ENCODE assay signal across 17 cellular contexts in the genomic region with DNA sequence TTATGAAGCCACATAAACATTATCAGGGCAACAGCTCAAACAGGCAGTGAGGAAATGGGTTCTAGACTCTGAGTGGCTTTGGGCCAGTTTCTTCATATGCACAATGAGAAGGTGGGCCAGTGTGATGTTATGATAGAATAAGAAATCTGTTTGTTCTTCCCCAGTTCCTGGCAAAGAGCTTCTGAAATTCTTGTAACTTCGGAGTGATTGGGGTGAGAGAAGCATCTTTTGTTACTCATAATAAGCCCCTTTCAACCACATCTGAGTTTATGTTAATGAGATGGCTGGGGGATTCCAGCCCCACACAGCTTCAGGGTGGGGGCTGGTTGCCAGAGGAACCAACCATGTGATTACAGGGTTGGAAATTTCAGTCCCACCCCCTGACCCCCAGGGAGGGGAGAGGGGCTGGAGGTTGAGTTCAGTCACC. TPM values are rescaled to one million over a fixed set of nuclear protein-coding genes. Genes with fewer than 3 reads are reported as not detected.
DNase-seq lines count a peak whose midpoint lies in the region; ATAC-seq and TF ChIP-seq lines count a peak whose summit lies in the region.
"Had no signal": no experiment of that assay in that cellular context is flagged by ENCODE, and none has a peak within 500 bp of the region (broad histone marks: within the 10 kb centered on the region; RNA-seq: fewer than 3 reads in every experiment).

No MANE protein-coding gene starts in this region.

- H3K9me3 Mint-ChIP-seq in activated T-cell treated with anti-CD3 and anti-CD28 coated beads, Interleukin-2, amount 50 U/mL, for 4 hours, result no peaks in the 10 kb centered on the region
- H3K9me3 Mint-ChIP-seq: naive thymus-derived CD4-positive, alpha-beta T cell; T-cell had no signal

- peaks cover 5% of the 10 kb centered on the region for H3K4me1 Mint-ChIP-seq in activated T-cell treated with anti-CD3 and anti-CD28 coated beads, Interleukin-2, amount 50 U/mL, for 4 hours (ENCODE audit: low read depth)

- no peak overlapping the region for H3K4me3 Mint-ChIP-seq in activated T-cell treated with anti-CD3 and anti-CD28 coated beads, Interleukin-2, amount 50 U/mL, for 4 hours
- H3K4me3 Mint-ChIP-seq: activated B cell treated with CpG ODN at 0.5 μM for 24 hours; GM23338; naive thymus-derived CD4-positive, alpha-beta T cell; T-cell had no signal

- ATAC-seq in HG02678 (IDR thresholded peaks at IDR 0.05; ENCODE audit: unreplicated experiment) (peak; percentile 68), GM19035 (IDR thresholded peaks at IDR 0.05; ENCODE audit: unreplicated experiment) (no peak)
- ATAC-seq in activated T-cell treated with anti-CD3 and anti-CD28 coated beads, Interleukin-2, amount 50 U/mL, for 4 hours, result peak; percentile 64 to 69
- ATAC-seq: GM23338; naive thymus-derived CD4-positive, alpha-beta T cell; Right ventricle myocardium inferior; T-cell had no signal

- DNase-seq in stimulated activated CD4-positive, alpha-beta T cell treated with anti-CD3 and anti-CD28 coated beads, Interleukin-1b, Interleukin-23, amount 100 ng/mL, for 48 hours, result peak; percentile 16
- DNase-seq in stimulated activated CD4-positive, alpha-beta T cell treated with anti-CD3 and anti-CD28 coated beads, Interleukin-12 subunit alpha, Interleukin-12 subunit beta, amount 100 ng/mL, for 4 hours, result no peak
- no peak for DNase-seq in activated T-cell treated with anti-CD3 and anti-CD28 coated beads, Interleukin-2, amount 50 U/mL, for 4 hours
- DNase-seq in thyroid gland, result no peak
- DNase-seq in C1 segment of cervical spinal cord (lab: John Stamatoyannopoulos, UW), result no peak
- DNase-seq in NCI-H1105 treated with DMSO at 0.1 percent for 48 hours (lab: John Stamatoyannopoulos, UW), result no peak
- DNase-seq: activated B cell treated with CpG ODN at 0.5 μM for 24 hours, dermis blood vessel endothelial cell, glutamatergic neuron, mammary epithelial cell, NCI-H1694, T-cell had no signal

- H3K36me3 ChIP-seq in thyroid gland, result no peaks in the 10 kb centered on the region

- no peak for TF ChIP-seq POLR2A in thyroid gland (IDR thresholded peaks at IDR 0.05)

- no peaks in the 10 kb centered on the region for H3K27me3 ChIP-seq in thyroid gland

- 33 to 58% methylated on average over 1 of the region's 1 CpG for WGBS in thyroid gland, 2 donors

- no peak for TF ChIP-seq CTCF in thyroid gland (IDR thresholded peaks at IDR 0.05)

- H3K4me1 ChIP-seq in thyroid gland, result peaks cover 56 to 61% of the 10 kb centered on the region in 2 donors

- H3K36me3 Mint-ChIP-seq in activated T-cell treated with anti-CD3 and anti-CD28 coated beads, Interleukin-2, amount 50 U/mL, for 4 hours (ENCODE audit: insufficient read depth), result no peaks in the 10 kb centered on the region
- H3K36me3 Mint-ChIP-seq: naive thymus-derived CD4-positive, alpha-beta T cell; T-cell had no signal

- peak overlapping the region; percentile 63 to 82 (median 72) for H3K27ac ChIP-seq in thyroid gland

- H3K4me3 ChIP-seq in thyroid gland (replicated peaks in 1 of 3), result no peak overlapping the region
- H3K4me3 ChIP-seq: GM23338 had no signal

- no peaks in the 10 kb centered on the region for H3K27me3 Mint-ChIP-seq in activated T-cell treated with anti-CD3 and anti-CD28 coated beads, Interleukin-2, amount 50 U/mL, for 4 hours (ENCODE audit: low read depth)
- H3K27me3 Mint-ChIP-seq: activated B cell treated with CpG ODN at 0.5 μM for 24 hours, T-cell had no signal

- H3K9me3 ChIP-seq in thyroid gland, result no peaks in the 10 kb centered on the region

- intact Hi-C loops in thyroid gland (cut with DNase I), result no loop called here

RNA-seq across cellular contexts. Expression of gene FRMD4B, which starts 56.9 kb away (rescaled TPM):
- 10 to 100 TPM; 16.3 to 24.6 (median 23.6) TPM for total RNA-seq in activated T-cell treated with anti-CD3 and anti-CD28 coated beads, Interleukin-2, amount 50 U/mL, for 4 hours
- 100 to 1,000 TPM; 109 to 224 (median 161) TPM for total RNA-seq in thyroid gland
- total RNA-seq: activated B cell treated with CpG ODN at 0.5 μM for 24 hours had no signal

Comparison
In these comparisons a context has a peak if more than half of its experiments do, and no peak if none do; other contexts are left out.
1. RNA of gene FRMD4B, which starts 56.9 kb away (total RNA-seq): 109 to 224 TPM in thyroid gland; 16.3 to 24.6 TPM in activated T-cell treated with anti-CD3 and anti-CD28 coated beads, Interleukin-2, amount 50 U/mL, for 4 hours; every median in the first group is over 4 times any median in the second.